ENCODE assay signal across 1 cellular context in genomic region chr7:105512415-105512814, GRCh38.
TF ChIP-seq lines count a peak whose summit lies in the region.

No MANE protein-coding gene starts in this region.

TF ChIP-seq in HEK293, 187 proteins besides CTCF, POLR2A, EP300 and RAD21 (continued from another document):
- TF ChIP-seq ZNF585B (tag by site-specific recombination; IDR thresholded peaks at IDR 0.05) = no peak
- TF ChIP-seq ZFP37 (tag by site-specific recombination; IDR thresholded peaks at IDR 0.05) = no peak
- no peak for TF ChIP-seq ZNF362 (tag by site-specific recombination; IDR thresholded peaks at IDR 0.05)
- peak; percentile 47 for TF ChIP-seq ZFHX2 (tag by site-specific recombination; conservative IDR thresholded peaks at IDR 0.05)
- peak; percentile 51 for TF ChIP-seq ZNF623 (tag by site-specific recombination; IDR thresholded peaks at IDR 0.05)
- no peak for TF ChIP-seq ZNF776 (tag by site-specific recombination; IDR thresholded peaks at IDR 0.05; ENCODE audit: borderline replicate concordance)
- TF ChIP-seq ZBTB26 (tag by site-specific recombination; optimal IDR thresholded peaks at IDR 0.05) = peak; percentile 10
- TF ChIP-seq ZNF426 (tag by site-specific recombination; IDR thresholded peaks at IDR 0.05) = no peak
- TF ChIP-seq ZSCAN23 (tag by site-specific recombination; IDR thresholded peaks at IDR 0.05) = no peak
- TF ChIP-seq ZBTB21 (tag by site-specific recombination; IDR thresholded peaks at IDR 0.05) = no peak
- TF ChIP-seq ZNF140 (tag by site-specific recombination; IDR thresholded peaks at IDR 0.05) = no peak
- no peak for TF ChIP-seq ZNF501 (tag by site-specific recombination; IDR thresholded peaks at IDR 0.05)
- TF ChIP-seq ZNF184 (tag by site-specific recombination; IDR thresholded peaks at IDR 0.05) = no peak
- TF ChIP-seq, protein P1, sequence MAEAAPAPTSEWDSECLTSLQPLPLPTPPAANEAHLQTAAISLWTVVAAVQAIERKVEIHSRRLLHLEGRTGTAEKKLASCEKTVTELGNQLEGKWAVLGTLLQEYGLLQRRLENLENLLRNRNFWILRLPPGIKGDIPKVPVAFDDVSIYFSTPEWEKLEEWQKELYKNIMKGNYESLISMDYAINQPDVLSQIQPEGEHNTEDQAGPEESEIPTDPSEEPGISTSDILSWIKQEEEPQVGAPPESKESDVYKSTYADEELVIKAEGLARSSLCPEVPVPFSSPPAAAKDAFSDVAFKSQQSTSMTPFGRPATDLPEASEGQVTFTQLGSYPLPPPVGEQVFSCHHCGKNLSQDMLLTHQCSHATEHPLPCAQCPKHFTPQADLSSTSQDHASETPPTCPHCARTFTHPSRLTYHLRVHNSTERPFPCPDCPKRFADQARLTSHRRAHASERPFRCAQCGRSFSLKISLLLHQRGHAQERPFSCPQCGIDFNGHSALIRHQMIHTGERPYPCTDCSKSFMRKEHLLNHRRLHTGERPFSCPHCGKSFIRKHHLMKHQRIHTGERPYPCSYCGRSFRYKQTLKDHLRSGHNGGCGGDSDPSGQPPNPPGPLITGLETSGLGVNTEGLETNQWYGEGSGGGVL (tag by site-specific recombination; IDR thresholded peaks at IDR 0.05) = no peak
TF ChIP-seq in HEK293: peak in this region for 4.
